In the genomic region with DNA sequence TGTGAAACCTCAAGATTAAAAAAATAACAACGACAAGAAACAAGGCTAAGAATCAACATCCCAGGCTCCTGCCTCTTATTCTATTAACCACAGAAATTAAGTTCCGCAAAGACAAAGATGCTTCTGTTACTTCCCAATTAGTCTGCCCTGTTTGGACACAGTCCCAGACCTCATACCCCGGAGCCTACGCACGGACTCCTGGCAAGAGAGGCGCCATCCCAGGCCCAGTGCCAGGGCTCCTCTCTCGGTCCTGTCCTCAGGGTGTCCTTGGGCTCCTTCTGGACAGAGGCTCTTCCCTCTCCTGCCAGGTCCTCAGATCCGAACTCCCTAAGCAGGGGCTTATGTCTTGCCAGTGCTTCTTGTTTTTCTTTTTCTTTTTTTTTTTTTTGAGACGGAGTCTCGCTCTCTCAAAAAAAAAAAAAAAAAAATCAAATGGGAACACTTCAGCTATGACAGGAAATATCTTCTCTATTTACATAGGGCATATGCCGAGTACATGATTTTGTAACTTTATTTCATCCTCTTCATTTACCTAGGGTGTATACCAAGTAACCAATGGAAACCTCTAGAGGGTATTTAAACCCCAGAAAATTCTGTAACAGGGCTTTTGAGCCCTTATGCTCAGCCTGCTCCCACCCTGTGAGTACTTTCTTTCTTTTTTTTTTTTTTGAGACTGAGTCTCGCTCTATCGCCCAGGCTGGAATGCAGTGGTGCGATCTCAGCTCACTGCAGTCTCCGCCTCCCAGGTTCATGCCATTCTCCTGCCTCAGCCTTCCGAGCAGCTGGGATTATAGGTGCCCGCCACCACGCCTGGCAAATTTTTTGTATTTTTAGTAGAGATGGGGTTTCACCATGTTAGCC, we compare ENCODE assay signal across 9 cellular contexts. TPM values are rescaled to one million over a fixed set of nuclear protein-coding genes. Genes with fewer than 3 reads are reported as not detected.
DNase-seq lines count a peak whose midpoint lies in the region; ATAC-seq, FAIRE-seq and TF ChIP-seq lines count a peak whose summit lies in the region.
"Had no signal": no experiment of that assay in that cellular context is flagged by ENCODE, and none has a peak within 500 bp of the region (broad histone marks: within the 10 kb centered on the region; RNA-seq: fewer than 3 reads in every experiment).

No MANE protein-coding gene starts in this region.

- H3K4me2 ChIP-seq in mammary epithelial cell (ENCODE audit: insufficient read depth, low read depth, low read length) = peak overlapping the region; percentile 77

- peak; percentile 99 for FAIRE-seq in A204.1 (lab: Jason Lieb, UNC)

- H3K79me2 ChIP-seq in mammary epithelial cell (ENCODE audit: insufficient read depth, low read length) = no peaks in the 10 kb centered on the region

- H3K36me3 ChIP-seq in mammary epithelial cell (ENCODE audit: insufficient read depth, low read length) = no peaks in the 10 kb centered on the region
- H3K36me3 ChIP-seq in right lobe of liver = no peaks in the 10 kb centered on the region
- H3K36me3 ChIP-seq in upper lobe of right lung = no peaks in the 10 kb centered on the region

- H3K9ac ChIP-seq in mammary epithelial cell (ENCODE audit: insufficient read depth, low read length) = peak overlapping the region; percentile 65

- DNase-seq in NCI-H1105 (lab: John Stamatoyannopoulos, UW) (peak; percentile 82), mammary epithelial cell (peak; percentile 95), right lobe of liver (peak; percentile 82 to 93 (median 88)), upper lobe of right lung (peak; percentile 80), T-helper 2 cell (no peak), GM20000 (ENCODE audit: low spot score) (no peak)
- DNase-seq in activated CD8-positive, alpha-beta memory T cell treated with anti-CD3 and anti-CD28 coated beads for 24 hours = no peak
- DNase-seq: DND-41 had no signal

- peak; percentile 9 for TF ChIP-seq POLR2A in right lobe of liver (IDR thresholded peaks at IDR 0.05)

- H3K9me3 ChIP-seq in mammary epithelial cell (replicated peaks; ENCODE audit: insufficient read depth, low read length) (no peaks in the 10 kb centered on the region), right lobe of liver (no peaks in the 10 kb centered on the region), upper lobe of right lung (no peaks in the 10 kb centered on the region)

- H3K4me1 ChIP-seq in mammary epithelial cell (ENCODE audit: insufficient read depth, low read length) = peaks cover 16% of the 10 kb centered on the region
- peaks cover 0 to 19% (median 0%) of the 10 kb centered on the region in 4 donors for H3K4me1 ChIP-seq in right lobe of liver
- H3K4me1 ChIP-seq in upper lobe of right lung = peaks cover 12% of the 10 kb centered on the region

- BruUV-seq in mammary epithelial cell (replicated peaks; lab: Mats Ljungman, UMichigan) = TSS peak; percentile 33

- peak overlapping the region; percentile 33 for H2AFZ ChIP-seq in mammary epithelial cell (ENCODE audit: low read depth, low read length)

- 2% methylated on average over 7 of the region's 18 CpGs for WGBS in mammary epithelial cell (ENCODE audit: low coverage, missing lambda C conversion rate)
- 59% methylated on average over 12 of the region's 18 CpGs for WGBS in right lobe of liver (ENCODE audit: insufficient coverage, low coverage, low lambda C conversion rate, missing lambda C conversion rate)

- TF ChIP-seq CTCF in mammary epithelial cell (conservative IDR thresholded peaks at IDR 0.05 in 1 of 2, IDR thresholded peaks at IDR 0.05 in 1 of 2; ENCODE audit: extremely low read depth in 1 of 2, insufficient read depth in 1 of 2, low read depth in 1 of 2, low read length in 2 of 2) (no peak), right lobe of liver (IDR thresholded peaks at IDR 0.05) (no peak), upper lobe of right lung (IDR thresholded peaks at IDR 0.05) (no peak), GM20000 (IDR thresholded peaks at IDR 0.05; ENCODE audit: extremely low read depth, missing control alignments) (no peak)

- peak overlapping the region; percentile 84 for H3K27ac ChIP-seq in mammary epithelial cell (ENCODE audit: insufficient read depth, low read depth, low read length)
- H3K27ac ChIP-seq in right lobe of liver = peak overlapping the region in 1 of 3 donors; percentile 51
- peak overlapping the region; percentile 79 for H3K27ac ChIP-seq in upper lobe of right lung

- dilution Hi-C loops in mammary epithelial cell (cut with HindIII; ENCODE audit: low sequenced_read_pairs) = no loop called here

- in situ Hi-C loops in mammary epithelial cell (cut with MboI; ENCODE audit: low sequenced_read_pairs in 2 of 2) = no loop called here

- ATAC-seq in right lobe of liver (peak; percentile 86 to 95 (median 94)), upper lobe of right lung (peak; percentile 90)

- intact Hi-C loops in mammary epithelial cell (cut with micrococcal nuclease) (loop anchor here (1.0 kb wide), 2 partner anchors 10 kb away; no protein-coding TSS in a partner anchor), right lobe of liver (cut with DNase I) (no loop called here), upper lobe of right lung (cut with DNase I) (no loop called here)

- H3K4me3 ChIP-seq in mammary epithelial cell (replicated peaks in 1 of 3; ENCODE audit: insufficient read depth in 1 of 3, low read depth in 2 of 3, low read length in 3 of 3) (peak overlapping the region in 2 of 3 experiments; percentile 20 to 21), right lobe of liver (no peak overlapping the region), upper lobe of right lung (peak overlapping the region; percentile 8)

- H4K20me1 ChIP-seq in mammary epithelial cell (ENCODE audit: insufficient read depth, low read length) = no peaks in the 10 kb centered on the region

- CTCF ChIA-PET in mammary epithelial cell (lab: Charles Lee; ENCODE audit: low non-redundant PET) = no interaction called here

- H3K27me3 ChIP-seq in mammary epithelial cell (ENCODE audit: insufficient read depth, low read length) (no peaks in the 10 kb centered on the region), right lobe of liver (no peaks in the 10 kb centered on the region), upper lobe of right lung (no peaks in the 10 kb centered on the region)

RNA-seq across cellular contexts. Expression of gene ENO1, which starts 11.7 kb away (rescaled TPM):
- total RNA-seq in mammary epithelial cell (1,000 to 10,000 TPM; 1,459 to 2,190 TPM), right lobe of liver (100 to 1,000 TPM; 314 to 792 (median 539) TPM), upper lobe of right lung (640 TPM)
- polyA plus RNA-seq in mammary epithelial cell = 3,004 TPM
- polyA minus RNA-seq in mammary epithelial cell = 2,906 TPM

RNA-seq across cellular contexts. Expression of gene CA6, which starts 55.5 kb away (rescaled TPM):
- under 1 TPM in 1 of 2 donors, not detected in 1; 0.67 TPM for total RNA-seq in mammary epithelial cell
- polyA plus RNA-seq in mammary epithelial cell = 0.08 TPM
- polyA minus RNA-seq in mammary epithelial cell = not detected
- not detected for total RNA-seq in right lobe of liver
- not detected for total RNA-seq in upper lobe of right lung

Comparison
In these comparisons a context has a peak if more than half of its experiments do, and no peak if none do; other contexts are left out.
1. DNase-seq: peak in NCI-H1105 (single experiment), mammary epithelial cell (single experiment), right lobe of liver (3 of 3) and upper lobe of right lung (single experiment); none in T-helper 2 cell (0 of 5), activated CD8-positive, alpha-beta memory T cell treated with anti-CD3 and anti-CD28 coated beads for 24 hours (single experiment) and GM20000 (single experiment).
2. H3K4me3 ChIP-seq: peak in mammary epithelial cell (2 of 3) and upper lobe of right lung (single experiment); none in right lobe of liver (0 of 3).